11 cellular contexts compared by ENCODE assay signal in the genomic region with DNA sequence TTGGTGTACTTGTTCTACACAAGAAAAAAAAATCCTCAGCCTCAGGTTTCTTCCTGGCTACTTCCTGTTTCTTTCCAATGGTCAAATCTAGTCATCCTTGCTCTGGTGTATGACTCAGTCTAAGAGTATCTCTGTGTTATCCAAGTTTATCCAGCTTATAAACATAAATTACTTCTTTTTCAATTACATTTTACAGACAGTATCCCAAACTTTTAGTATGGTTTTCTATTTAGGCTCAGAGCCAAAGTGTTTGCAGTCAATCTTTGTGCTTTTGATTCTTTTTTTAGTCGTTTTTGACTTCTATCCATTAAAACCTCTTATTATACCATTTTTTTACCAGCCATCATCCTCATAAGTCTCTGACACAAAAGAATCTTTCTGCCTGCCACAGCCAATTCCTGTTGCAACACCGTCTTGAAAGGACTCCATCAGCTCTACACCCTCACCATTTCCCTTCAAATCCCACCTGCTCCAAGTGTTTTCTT.
DNase-seq lines count a peak whose midpoint lies in the region; ATAC-seq and TF ChIP-seq lines count a peak whose summit lies in the region.
"Had no signal": no experiment of that assay in that cellular context is flagged by ENCODE, and none has a peak within 500 bp of the region (broad histone marks: within the 10 kb centered on the region; RNA-seq: fewer than 3 reads in every experiment).

No MANE protein-coding gene starts in this region.

- H3K9me3 Mint-ChIP-seq in chondrocyte (ENCODE audit: low read depth) (no peaks in the 10 kb centered on the region), nephron progenitor cell (peaks cover 4% of the 10 kb centered on the region)

- H3K27me3 Mint-ChIP-seq in chondrocyte (ENCODE audit: low read depth) (no peaks in the 10 kb centered on the region), nephron progenitor cell (ENCODE audit: low read depth, poor library complexity) (peaks cover 4% of the 10 kb centered on the region)
- H3K27me3 Mint-ChIP-seq: activated naive CD4-positive, alpha-beta T cell treated with anti-CD3 and anti-CD28 coated beads, Interleukin-2, amount 10 ng/mL, durations not matched to agents 7 days and 5 days had no signal

- no peak overlapping the region for H3K4me3 ChIP-seq in mesodermal cell (ENCODE audit: extremely low read depth, insufficient read depth, low read length, poor library complexity, severe bottlenecking)

- no peaks in the 10 kb centered on the region for H3K9me3 ChIP-seq in mesodermal cell (ENCODE audit: control insufficient read depth, low read length)
- H3K9me3 ChIP-seq: BE2C had no signal

- intact Hi-C loops in Right ventricle myocardium inferior (cut with DNase I) (loop anchor here (10.0 kb wide), 1 partner anchor 387 kb away; no protein-coding TSS in a partner anchor), cardiac septum (cut with DNase I) (loop anchor here (10.0 kb wide), 1 partner anchor 87 kb away; no protein-coding TSS in a partner anchor)

- no peak for DNase-seq in Right ventricle myocardium inferior (ENCODE audit: missing footprints)
- DNase-seq in cardiac septum (ENCODE audit: low spot score): no peak
- no peak for DNase-seq in chondrocyte (ENCODE audit: low spot score)
- DNase-seq in nephron progenitor cell: no peak
- DNase-seq in NCI-H2107 treated with DMSO at 0.1 percent for 48 hours (lab: John Stamatoyannopoulos, UW; ENCODE audit: unreplicated experiment): no peak
- no peak for DNase-seq in substantia nigra (lab: John Stamatoyannopoulos, UW)
- DNase-seq: activated naive CD4-positive, alpha-beta T cell treated with anti-CD3 and anti-CD28 coated beads, Interleukin-2, amount 10 ng/mL, durations not matched to agents 7 days and 5 days; BE2C; stimulated activated naive CD8-positive, alpha-beta T cell treated with anti-CD3 and anti-CD28 coated beads, Interleukin-15, Interleukin-2, amounts not matched to agents 100 U/mL and 50 U/mL, for 24 hours had no signal

- peak overlapping the region; percentile 65 for H3K27ac ChIP-seq in mesodermal cell (ENCODE audit: low read depth, low read length, severe bottlenecking)
- no peak overlapping the region for H3K27ac ChIP-seq in substantia nigra (ENCODE audit: low read depth, low read length, poor library complexity, severe bottlenecking)

- peak; percentile 80 for ATAC-seq in Right ventricle myocardium inferior
- no peak for ATAC-seq in GM18505 (IDR thresholded peaks at IDR 0.05; ENCODE audit: unreplicated experiment)
- ATAC-seq: stimulated activated naive CD8-positive, alpha-beta T cell treated with anti-CD3 and anti-CD28 coated beads, Interleukin-15, Interleukin-2, amounts not matched to agents 100 U/mL and 50 U/mL, for 24 hours had no signal

- H3K4me3 Mint-ChIP-seq in chondrocyte (ENCODE audit: unreplicated experiment) (no peak overlapping the region), nephron progenitor cell (no peak overlapping the region)
- H3K4me3 Mint-ChIP-seq: activated naive CD4-positive, alpha-beta T cell treated with anti-CD3 and anti-CD28 coated beads, Interleukin-2, amount 10 ng/mL, durations not matched to agents 7 days and 5 days had no signal

- 75 to 91% methylated on average over 2 of the region's 2 CpGs for WGBS in mesodermal cell (ENCODE audit: insufficient coverage in 2 of 2), 2 experiments

- H3K36me3 Mint-ChIP-seq in chondrocyte (ENCODE audit: low read depth): no peaks in the 10 kb centered on the region
- no peaks in the 10 kb centered on the region for H3K36me3 Mint-ChIP-seq in nephron progenitor cell (ENCODE audit: low read depth)

- TF ChIP-seq POLR2A in GM18505 (IDR thresholded peaks at IDR 0.05; ENCODE audit: borderline replicate concordance, extremely low read depth, insufficient read depth, insufficient read length): no peak

- H3K27ac Mint-ChIP-seq in chondrocyte (ENCODE audit: unreplicated experiment) (peak overlapping the region; percentile 70), nephron progenitor cell (no peak overlapping the region)
- H3K27ac Mint-ChIP-seq: activated naive CD4-positive, alpha-beta T cell treated with anti-CD3 and anti-CD28 coated beads, Interleukin-2, amount 10 ng/mL, durations not matched to agents 7 days and 5 days had no signal

- H3K36me3 ChIP-seq in mesodermal cell (ENCODE audit: control insufficient read depth, insufficient read depth, low read length): no peaks in the 10 kb centered on the region
- H3K36me3 ChIP-seq: BE2C had no signal

- H3K4me1 ChIP-seq in mesodermal cell (ENCODE audit: control insufficient read depth, insufficient read depth, low read length, poor library complexity, severe bottlenecking): peaks cover 34% of the 10 kb centered on the region

- H3K4me1 Mint-ChIP-seq in chondrocyte (ENCODE audit: low read depth): peaks cover 32% of the 10 kb centered on the region
- H3K4me1 Mint-ChIP-seq in nephron progenitor cell: no peaks in the 10 kb centered on the region

- TF ChIP-seq CTCF in chondrocyte (IDR thresholded peaks at IDR 0.05) (no peak), nephron progenitor cell (IDR thresholded peaks at IDR 0.05) (no peak)
